8 cellular contexts compared by ENCODE assay signal in the genomic region with DNA sequence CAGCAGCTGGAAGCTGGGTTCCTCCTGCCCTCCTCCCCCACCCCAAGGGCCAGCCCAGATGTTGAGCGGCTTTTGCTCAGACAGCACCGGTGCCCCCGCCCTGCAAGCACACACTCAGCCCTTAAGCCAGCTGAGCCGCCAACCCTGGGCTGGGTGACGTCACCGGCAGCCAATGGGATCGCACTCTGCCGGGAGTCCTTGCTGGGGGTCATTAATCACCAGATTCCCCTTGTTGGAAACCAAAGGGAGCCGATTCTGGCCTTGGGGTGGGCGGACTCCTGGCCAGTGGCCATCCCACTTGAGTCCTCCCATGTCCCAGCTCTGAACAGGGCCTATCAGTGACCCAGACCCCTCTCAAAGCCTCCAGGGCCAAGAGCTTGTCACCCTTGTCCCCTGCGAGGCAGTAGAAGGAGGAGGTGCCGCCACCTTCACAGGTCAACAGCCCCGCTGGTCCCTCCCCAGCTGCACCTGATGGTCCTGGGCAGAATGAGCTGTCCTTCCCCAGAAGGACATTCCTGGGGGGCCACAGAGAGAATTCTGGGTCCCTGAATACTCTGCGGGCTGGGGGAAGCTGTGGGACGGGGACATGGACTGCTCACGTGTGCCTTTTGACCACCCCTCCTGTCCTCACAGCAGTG. TPM values are rescaled to one million over a fixed set of nuclear protein-coding genes. Genes with fewer than 3 reads are reported as not detected.
DNase-seq lines count a peak whose midpoint lies in the region; ATAC-seq, FAIRE-seq and TF ChIP-seq lines count a peak whose summit lies in the region.

No MANE protein-coding gene starts in this region.

- H3K9me3 ChIP-seq in A673 (ENCODE audit: low read depth, low read length, poor library complexity, severe bottlenecking) (no peaks in the 10 kb centered on the region), HUES6 (ENCODE audit: control insufficient read depth, insufficient read depth, low read depth, low read length) (no peaks in the 10 kb centered on the region), K562 (replicated peaks; ENCODE audit: control insufficient read depth, insufficient read depth, low read depth, low read length) (no peaks in the 10 kb centered on the region), kidney (ENCODE audit: control insufficient read depth in 1 of 2, low read length in 2 of 2) (no peaks in the 10 kb centered on the region), uterus (no peaks in the 10 kb centered on the region)

- no peaks in the 10 kb centered on the region for H3K79me2 ChIP-seq in K562 (ENCODE audit: control insufficient read depth, insufficient read depth, low read length)

- TF ChIP-seq RAD21 in K562 (CRISPR knock-in tag; conservative IDR thresholded peaks at IDR 0.05 in 1 of 2, IDR thresholded peaks at IDR 0.05 in 1 of 2), result no peak

- ATAC-seq in K562 (peak; percentile 85), HG02840 (IDR thresholded peaks at IDR 0.05; ENCODE audit: low FRiP score, unreplicated experiment) (no peak)

- TF ChIP-seq POLR2A in K562 (conservative IDR thresholded peaks at IDR 0.05) (no peak), uterus (IDR thresholded peaks at IDR 0.05) (peak in 1 of 2 donors; percentile 14)

- TF ChIP-seq EP300 in K562 (IDR thresholded peaks at IDR 0.05; ENCODE audit: low read length), result no peak

- POLR2A ChIA-PET in A673 (lab: Charles Lee; ENCODE audit: low non-redundant PET), result no interaction called here
- POLR2A ChIA-PET in K562 (lab: Yijun Ruan, JAX), result interaction anchor here (0.6 kb wide), 2 partner anchors 88 to 737 kb away, joined by 3 read pairs; no protein-coding TSS in a partner anchor

- H3K27me3 ChIP-seq in A673 (replicated peaks; ENCODE audit: insufficient read depth, low read depth, low read length, poor library complexity), result no peaks in the 10 kb centered on the region
- H3K27me3 ChIP-seq in HUES6 (ENCODE audit: control insufficient read depth, insufficient read depth, low read length), result peaks cover 32% of the 10 kb centered on the region
- H3K27me3 ChIP-seq in K562 (ENCODE audit: control insufficient read depth in 2 of 2, insufficient read depth in 2 of 2, low read length in 2 of 2), result peaks cover 0 to 39% of the 10 kb centered on the region in 2 experiments; a peak in 2 of 5 replicates
- H3K27me3 ChIP-seq in uterus, result no peaks in the 10 kb centered on the region

- WGBS in K562 (ENCODE audit: insufficient coverage, low coverage, missing lambda C conversion rate), result 3% methylated on average over 16 of the region's 16 CpGs

- peaks cover 3% of the 10 kb centered on the region for H3K9me1 ChIP-seq in K562 (ENCODE audit: control insufficient read depth, insufficient read depth, low read length)

- no TSS peak for BruUV-seq in A673 (replicated peaks; lab: Mats Ljungman, UMichigan)
- no TSS peak for BruUV-seq in K562 (replicated peaks; lab: Mats Ljungman, UMichigan)

- DNase-seq in A673 (ENCODE audit: low spot score) (peak; percentile 65), K562 (ENCODE audit: extremely low read depth in 1 of 4, low spot score in 3 of 4) (peak; percentile 79 to 94 (median 92)), kidney (peak; percentile 81), uterus (peak; percentile 78 to 85), LoVo (ENCODE audit: low spot score) (no peak)
- DNase-seq in activated CD8-positive, alpha-beta memory T cell treated with anti-CD3 and anti-CD28 coated beads, Interleukin-2, amount 50 U/mL, for 48 hours, result no peak

- TF ChIP-seq CTCF in A673 (conservative IDR thresholded peaks at IDR 0.05; ENCODE audit: low read depth, low read length), result no peak
- no peak for TF ChIP-seq CTCF in K562 (IDR thresholded peaks at IDR 0.05 in 2 of 3, conservative IDR thresholded peaks at IDR 0.05 in 1 of 3; ENCODE audit: insufficient read depth in 2 of 3, low read depth in 1 of 3, low read length in 3 of 3)
- no peak for TF ChIP-seq CTCF in kidney (IDR thresholded peaks at IDR 0.05; ENCODE audit: borderline replicate concordance, extremely low read depth, insufficient read depth)
- TF ChIP-seq CTCF in uterus (IDR thresholded peaks at IDR 0.05), result no peak

- in situ Hi-C loops in K562 (cut with MboI), result no loop called here

- intact Hi-C loops in A673 (cut with micrococcal nuclease; ENCODE audit: unreplicated experiment), result no loop called here
- intact Hi-C loops in K562 (cut with micrococcal nuclease), result no loop called here
- intact Hi-C loops in kidney (cut with DNase I), result no loop called here
- intact Hi-C loops in uterus (cut with DNase I; ENCODE audit: low total_unique reads), result no loop called here

- CTCF ChIA-PET in A673 (lab: Charles Lee), result interaction anchor here (0.6 to 1.5 kb wide), 3 partner anchors 10 to 586 kb away, joined by 4 to 9 read pairs (median 8); no protein-coding TSS in a partner anchor
- CTCF ChIA-PET in K562 (lab: Yijun Ruan, JAX; ENCODE audit: low intra/inter-chr PET ratio), result no interaction called here

- no peak overlapping the region for H2AFZ ChIP-seq in K562 (ENCODE audit: low read depth, low read length)

- H3K9ac ChIP-seq in HUES6 (ENCODE audit: low read length) (no peak overlapping the region), K562 (ENCODE audit: insufficient read depth in 1 of 2, low read depth in 2 of 2, low read length in 2 of 2) (peak overlapping the region in 1 of 2 experiments; percentile 81; a peak in 2 of 4 replicates), kidney (ENCODE audit: low read length in 2 of 2) (no peak overlapping the region)

- H3K4me1 ChIP-seq in A673 (ENCODE audit: insufficient read depth, low read length, poor library complexity, severe bottlenecking) (no peaks in the 10 kb centered on the region), HUES6 (ENCODE audit: control insufficient read depth, insufficient read depth, low read length) (peaks cover 39% of the 10 kb centered on the region), K562 (replicated peaks in 1 of 2; ENCODE audit: control insufficient read depth in 2 of 2, insufficient read depth in 2 of 2, low read length in 2 of 2) (peaks cover 0 to 49% of the 10 kb centered on the region in 2 experiments; a peak in 3 of 5 replicates), kidney (ENCODE audit: control insufficient read depth in 1 of 2, insufficient read depth in 1 of 2, low read depth in 1 of 2, low read length in 2 of 2) (peaks cover 0 to 9% of the 10 kb centered on the region in 2 donors), uterus (peaks cover 0 to 12% of the 10 kb centered on the region in 2 donors)

- no peak overlapping the region; the same call in 1 of the 2 replicates for H3K4me2 ChIP-seq in K562 (ENCODE audit: insufficient read depth, low read length)

- no peak overlapping the region for H3K4me3 ChIP-seq in A673 (ENCODE audit: low read depth, low read length, poor library complexity, severe bottlenecking)
- H3K4me3 ChIP-seq in HUES6 (ENCODE audit: low read depth, low read length), result peak overlapping the region; percentile 14; the same call in 1 of the 2 replicates
- H3K4me3 ChIP-seq in K562, result no peak overlapping the region
- no peak overlapping the region for H3K4me3 ChIP-seq in kidney (ENCODE audit: low read length in 2 of 2)
- H3K4me3 ChIP-seq in uterus, result no peak overlapping the region

- H3K27ac ChIP-seq in A673 (ENCODE audit: low read depth, low read length, poor library complexity, severe bottlenecking) (no peak overlapping the region), HUES6 (ENCODE audit: low read depth, low read length) (no peak overlapping the region), K562 (ENCODE audit: extremely low read depth, low read depth, low read length) (no peak overlapping the region), kidney (ENCODE audit: low read depth in 2 of 2, low read length in 2 of 2) (no peak overlapping the region), uterus (peak overlapping the region; percentile 66)

- H4K20me1 ChIP-seq in K562 (replicated peaks; ENCODE audit: control insufficient read depth, insufficient read depth, low read length), result peaks cover 62% of the 10 kb centered on the region

- FAIRE-seq in K562 (lab: Jason Lieb, UNC) (peak; percentile 75), kidney (lab: Jason Lieb, UNC) (no peak)

- no peaks in the 10 kb centered on the region for H3K36me3 ChIP-seq in A673 (ENCODE audit: insufficient read depth, low read length, poor library complexity, severe bottlenecking)
- peaks cover 4% of the 10 kb centered on the region; the same call in 1 of the 2 replicates for H3K36me3 ChIP-seq in HUES6 (ENCODE audit: control insufficient read depth, insufficient read depth, low read length)
- H3K36me3 ChIP-seq in K562 (ENCODE audit: control insufficient read depth, insufficient read depth, low read length), result no peaks in the 10 kb centered on the region
- H3K36me3 ChIP-seq in kidney (ENCODE audit: control insufficient read depth in 1 of 2, insufficient read depth in 2 of 2, low read length in 2 of 2), result no peaks in the 10 kb centered on the region
- H3K36me3 ChIP-seq in uterus, result no peaks in the 10 kb centered on the region

RNA-seq across cellular contexts. Expression of a gene that starts 7.4 kb away (rescaled TPM):
- 0.70 and 1.9 TPM in 2 replicates for total RNA-seq in A673 (2021)
- 2.6 and 6.2 TPM in 2 replicates for total RNA-seq in K562 (2011; cell fraction: chromatin; rRNA removed; ENCODE audit: low replicate concordance)
- total RNA-seq in K562 (2011; cell fraction: nucleolus; rRNA removed), result 1.4 and 3.5 TPM in 2 replicates
- 2.0 and 5.0 TPM in 2 replicates for total RNA-seq in K562 (2011; cell fraction: nucleoplasm; rRNA removed)
- total RNA-seq in K562 (2014; rRNA removed), result 0.18 and 0.29 TPM in 2 replicates
- 0.22 and 0.33 TPM in 2 replicates for total RNA-seq in K562 (2014; rRNA removed; fragmentation: Illumina TruSeq; extraction: Trizol)
- total RNA-seq in K562 (2015; rRNA removed; fragmentation: Illumina TruSeq; extraction: Trizol), result 0.14 TPM in 1 of 2 replicates, not detected in the other
- 0.83 and 2.0 TPM in 2 replicates for total RNA-seq in K562 (2021)
- polyA plus RNA-seq in K562 (2011; rRNA removed), result 2.0 and 4.4 TPM in 2 replicates
- polyA plus RNA-seq in K562 (2011; cell fraction: cytosol; rRNA removed), result 1.8 and 2.8 TPM in 2 replicates
- polyA plus RNA-seq in K562 (2011; cell fraction: nucleus; rRNA removed), result 3.9 and 5.9 TPM in 2 replicates
- polyA plus RNA-seq in K562 (2012), result 1.7 and 1.8 TPM in 2 replicates
- 0.86 and 1.7 TPM in 2 replicates for polyA plus RNA-seq in K562 (2014; fragmentation: Illumina TruSeq; extraction: Trizol)
- polyA plus RNA-seq in K562 (2014; fragmentation: Nextera tagmentation; extraction: Ambion mirVana), result not detected
- polyA plus RNA-seq in K562 (2014; rRNA removed), result 0.50 and 1.0 TPM in 2 replicates
- polyA minus RNA-seq in K562 (2011; rRNA and poly(A)+ RNA removed), result 0.81 and 1.4 TPM in 2 replicates
- polyA minus RNA-seq in K562 (2011; cell fraction: cytosol; rRNA and poly(A)+ RNA removed), result 2.7 and 4.1 TPM in 2 replicates
- 0.78 and 1.1 TPM in 2 replicates for polyA minus RNA-seq in K562 (2011; cell fraction: nucleus; rRNA and poly(A)+ RNA removed)
- total RNA-seq in kidney, result 9.1 TPM
- polyA plus RNA-seq in kidney (ENCODE audit: insufficient read depth, low read depth, low replicate concordance), result 1.9 TPM
- total RNA-seq in uterus, result 10 to 100 TPM in 1 of 4 donors, 1 to 10 TPM in 2, under 1 TPM in 1; under 0.01 to 21.7 (median 3.1) TPM

RNA-seq across cellular contexts. Expression of a gene that starts 20.4 kb away (rescaled TPM):
- not detected in 2 replicates for total RNA-seq in A673 (2021)
- total RNA-seq in K562 (2011; cell fraction: chromatin; rRNA removed; ENCODE audit: low replicate concordance), result not detected in 2 replicates
- not detected in 2 replicates for total RNA-seq in K562 (2011; cell fraction: nucleolus; rRNA removed)
- total RNA-seq in K562 (2011; cell fraction: nucleoplasm; rRNA removed), result not detected in 2 replicates
- total RNA-seq in K562 (2014; rRNA removed), result not detected in 2 replicates
- not detected in 2 replicates for total RNA-seq in K562 (2014; rRNA removed; fragmentation: Illumina TruSeq; extraction: Trizol)
- not detected in 2 replicates for total RNA-seq in K562 (2015; rRNA removed; fragmentation: Illumina TruSeq; extraction: Trizol)
- not detected in 2 replicates for total RNA-seq in K562 (2021)
- polyA plus RNA-seq in K562 (2011; rRNA removed), result not detected in 2 replicates
- not detected in 2 replicates for polyA plus RNA-seq in K562 (2011; cell fraction: cytosol; rRNA removed)
- polyA plus RNA-seq in K562 (2011; cell fraction: nucleus; rRNA removed), result not detected in 2 replicates
- not detected in 2 replicates for polyA plus RNA-seq in K562 (2012)
- not detected in 2 replicates for polyA plus RNA-seq in K562 (2014; fragmentation: Illumina TruSeq; extraction: Trizol)
- not detected for polyA plus RNA-seq in K562 (2014; fragmentation: Nextera tagmentation; extraction: Ambion mirVana)
- polyA plus RNA-seq in K562 (2014; rRNA removed), result not detected in 2 replicates
- polyA minus RNA-seq in K562 (2011; rRNA and poly(A)+ RNA removed), result not detected in 2 replicates
- polyA minus RNA-seq in K562 (2011; cell fraction: cytosol; rRNA and poly(A)+ RNA removed), result not detected in 2 replicates
- not detected in 2 replicates for polyA minus RNA-seq in K562 (2011; cell fraction: nucleus; rRNA and poly(A)+ RNA removed)
- not detected for total RNA-seq in kidney
- not detected for polyA plus RNA-seq in kidney (ENCODE audit: insufficient read depth, low read depth, low replicate concordance)
- not detected for total RNA-seq in uterus

RNA-seq across cellular contexts. Expression of a gene that starts 33.4 kb away (rescaled TPM):
- total RNA-seq in A673 (2021) (not detected in 2 replicates), K562 (2014; rRNA removed) (not detected in 2 replicates), K562 (2014; rRNA removed; fragmentation: Illumina TruSeq; extraction: Trizol) (not detected in 2 replicates), K562 (2015; rRNA removed; fragmentation: Illumina TruSeq; extraction: Trizol) (not detected in 2 replicates), K562 (2021) (not detected in 2 replicates), kidney (not detected), uterus (not detected)
- not detected in 2 replicates for total RNA-seq in K562 (2011; cell fraction: chromatin; rRNA removed; ENCODE audit: low replicate concordance)
- total RNA-seq in K562 (2011; cell fraction: nucleolus; rRNA removed), result not detected in 2 replicates
- not detected in 2 replicates for total RNA-seq in K562 (2011; cell fraction: nucleoplasm; rRNA removed)
- polyA plus RNA-seq in K562 (2011; rRNA removed) (not detected in 2 replicates), K562 (2014; fragmentation: Illumina TruSeq; extraction: Trizol) (not detected in 2 replicates), K562 (2014; fragmentation: Nextera tagmentation; extraction: Ambion mirVana) (not detected), K562 (2014; rRNA removed) (not detected in 2 replicates), kidney (ENCODE audit: insufficient read depth, low read depth, low replicate concordance) (not detected)
- not detected in 2 replicates for polyA plus RNA-seq in K562 (2011; cell fraction: cytosol; rRNA removed)
- polyA plus RNA-seq in K562 (2011; cell fraction: nucleus; rRNA removed), result not detected in 2 replicates
- not detected in 2 replicates for polyA plus RNA-seq in K562 (2012)
- not detected in 2 replicates for polyA minus RNA-seq in K562 (2011; rRNA and poly(A)+ RNA removed)
- polyA minus RNA-seq in K562 (2011; cell fraction: cytosol; rRNA and poly(A)+ RNA removed), result not detected in 2 replicates
- polyA minus RNA-seq in K562 (2011; cell fraction: nucleus; rRNA and poly(A)+ RNA removed), result not detected in 2 replicates

RNA-seq across cellular contexts. Expression of a gene that starts 43.6 kb away (rescaled TPM):
- not detected in 2 replicates for total RNA-seq in A673 (2021)
- not detected in 2 replicates for total RNA-seq in K562 (2011; cell fraction: chromatin; rRNA removed; ENCODE audit: low replicate concordance)
- not detected in 2 replicates for total RNA-seq in K562 (2011; cell fraction: nucleolus; rRNA removed)
- total RNA-seq in K562 (2011; cell fraction: nucleoplasm; rRNA removed), result not detected in 2 replicates
- total RNA-seq in K562 (2014; rRNA removed), result not detected in 2 replicates
- total RNA-seq in K562 (2014; rRNA removed; fragmentation: Illumina TruSeq; extraction: Trizol), result not detected in 2 replicates
- not detected in 2 replicates for total RNA-seq in K562 (2015; rRNA removed; fragmentation: Illumina TruSeq; extraction: Trizol)
- total RNA-seq in K562 (2021), result not detected in 2 replicates
- not detected in 2 replicates for polyA plus RNA-seq in K562 (2011; rRNA removed)
- not detected in 2 replicates for polyA plus RNA-seq in K562 (2011; cell fraction: cytosol; rRNA removed)
- not detected in 2 replicates for polyA plus RNA-seq in K562 (2011; cell fraction: nucleus; rRNA removed)
- polyA plus RNA-seq in K562 (2012), result not detected in 2 replicates
- polyA plus RNA-seq in K562 (2014; fragmentation: Illumina TruSeq; extraction: Trizol), result not detected in 2 replicates
- not detected for polyA plus RNA-seq in K562 (2014; fragmentation: Nextera tagmentation; extraction: Ambion mirVana)
- polyA plus RNA-seq in K562 (2014; rRNA removed), result not detected in 2 replicates
- not detected in 2 replicates for polyA minus RNA-seq in K562 (2011; rRNA and poly(A)+ RNA removed)
- not detected in 2 replicates for polyA minus RNA-seq in K562 (2011; cell fraction: cytosol; rRNA and poly(A)+ RNA removed)
- not detected in 2 replicates for polyA minus RNA-seq in K562 (2011; cell fraction: nucleus; rRNA and poly(A)+ RNA removed)
- total RNA-seq in kidney, result not detected
- not detected for polyA plus RNA-seq in kidney (ENCODE audit: insufficient read depth, low read depth, low replicate concordance)
- total RNA-seq in uterus, result not detected

RNA-seq across cellular contexts. Expression of a gene that starts 57.3 kb away (rescaled TPM):
- total RNA-seq in A673 (2021) (not detected in 2 replicates), K562 (2014; rRNA removed) (not detected in 2 replicates), K562 (2014; rRNA removed; fragmentation: Illumina TruSeq; extraction: Trizol) (not detected in 2 replicates), K562 (2015; rRNA removed; fragmentation: Illumina TruSeq; extraction: Trizol) (not detected in 2 replicates), K562 (2021) (not detected in 2 replicates), kidney (not detected), uterus (not detected)
- total RNA-seq in K562 (2011; cell fraction: chromatin; rRNA removed; ENCODE audit: low replicate concordance), result not detected in 2 replicates
- not detected in 2 replicates for total RNA-seq in K562 (2011; cell fraction: nucleolus; rRNA removed)
- total RNA-seq in K562 (2011; cell fraction: nucleoplasm; rRNA removed), result not detected in 2 replicates
- polyA plus RNA-seq in K562 (2011; rRNA removed) (not detected in 2 replicates), K562 (2014; fragmentation: Illumina TruSeq; extraction: Trizol) (not detected in 2 replicates), K562 (2014; fragmentation: Nextera tagmentation; extraction: Ambion mirVana) (not detected), K562 (2014; rRNA removed) (not detected in 2 replicates), kidney (ENCODE audit: insufficient read depth, low read depth, low replicate concordance) (not detected)
- polyA plus RNA-seq in K562 (2011; cell fraction: cytosol; rRNA removed), result not detected in 2 replicates
- not detected in 2 replicates for polyA plus RNA-seq in K562 (2011; cell fraction: nucleus; rRNA removed)
- not detected in 2 replicates for polyA plus RNA-seq in K562 (2012)
- polyA minus RNA-seq in K562 (2011; rRNA and poly(A)+ RNA removed), result not detected in 2 replicates
- not detected in 2 replicates for polyA minus RNA-seq in K562 (2011; cell fraction: cytosol; rRNA and poly(A)+ RNA removed)
- polyA minus RNA-seq in K562 (2011; cell fraction: nucleus; rRNA and poly(A)+ RNA removed), result not detected in 2 replicates

Comparison
In these comparisons a context has a peak if more than half of its experiments do, and no peak if none do; other contexts are left out.
1. DNase-seq: peak in A673 (single experiment), K562 (4 of 4), kidney (single experiment) and uterus (2 of 2); none in LoVo (single experiment) and activated CD8-positive, alpha-beta memory T cell treated with anti-CD3 and anti-CD28 coated beads, Interleukin-2, amount 50 U/mL, for 48 hours (single experiment).
2. H3K27ac ChIP-seq: peak in uterus (2 of 2); none in A673 (single experiment), HUES6 (single experiment), K562 (single experiment) and kidney (0 of 2).